Comparison of ENCODE assay signal across 32 cellular contexts in the genomic region with DNA sequence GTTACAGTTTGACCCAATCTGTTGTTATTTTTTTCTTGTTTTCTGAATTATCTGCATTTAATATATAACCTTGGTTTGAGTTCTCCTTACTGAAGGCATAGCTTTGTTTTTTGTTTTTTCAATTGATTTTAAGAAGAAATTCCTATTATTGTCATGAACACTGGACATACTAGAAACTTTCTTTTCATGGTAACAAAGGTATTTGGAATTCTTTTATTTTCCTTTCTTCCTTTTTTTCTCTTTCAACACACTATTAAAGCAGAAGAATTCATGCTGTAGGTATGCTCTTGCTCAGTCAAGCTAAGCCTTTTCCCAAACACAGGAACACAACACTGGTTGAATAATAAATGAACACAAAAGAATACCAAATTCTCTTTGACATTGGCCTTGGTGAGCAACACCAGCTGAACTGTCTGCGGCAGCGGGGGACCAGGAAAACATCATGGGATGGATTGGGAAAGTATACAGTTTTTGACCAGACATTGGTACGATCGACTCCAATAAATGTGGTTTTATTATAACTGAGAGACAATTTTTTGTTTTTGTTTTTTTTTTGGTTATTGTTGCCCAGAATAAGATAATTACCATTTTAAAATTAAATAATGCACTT.
"Had no signal": no experiment of that assay in that cellular context is flagged by ENCODE, and none has a peak within 500 bp of the region (broad histone marks: within the 10 kb centered on the region; RNA-seq: fewer than 3 reads in every experiment).

No MANE protein-coding gene starts in this region.

- H3K4me2 ChIP-seq: neural progenitor cell had no signal

- H3K27ac Mint-ChIP-seq: activated B cell treated with CpG ODN at 0.5 μM for 24 hours; activated CD8-positive, alpha-beta memory T cell treated with anti-CD3 and anti-CD28 coated beads, Interleukin-2, amount 10 ng/mL, durations not matched to agents 7 days and 5 days; activated CD8-positive, alpha-beta T cell treated with anti-CD3 and anti-CD28 coated beads, Interleukin-2, amount 10 ng/mL, durations not matched to agents 7 days and 5 days; activated naive CD8-positive, alpha-beta T cell; activated T-cell treated with anti-CD3 and anti-CD28 coated beads, Interleukin-2, amount 50 U/mL, for 72 hours; immature natural killer cell; natural killer cell; neural progenitor cell; stimulated activated effector memory CD8-positive, alpha-beta T cell treated with anti-CD3 and anti-CD28 coated beads, Interleukin-12 subunit alpha, Interleukin-12 subunit beta, amount 100 ng/mL, for 72 hours; stimulated activated naive CD8-positive, alpha-beta T cell treated with anti-CD3 and anti-CD28 coated beads, Interleukin-15, amount 100 ng/mL, for 72 hours; type B pancreatic cell had no signal

- ATAC-seq: activated CD8-positive, alpha-beta memory T cell treated with anti-CD3 and anti-CD28 coated beads, Interleukin-2, amount 10 ng/mL, durations not matched to agents 7 days and 5 days; activated CD8-positive, alpha-beta T cell treated with anti-CD3 and anti-CD28 coated beads, Interleukin-2, amount 10 ng/mL, durations not matched to agents 7 days and 5 days; activated T-cell treated with anti-CD3 and anti-CD28 coated beads, Interleukin-2, amount 50 U/mL, for 72 hours; body of pancreas; effector memory CD8-positive, alpha-beta T cell; gastroesophageal sphincter; left lobe of liver; lower lobe of right lung; natural killer cell; sciatic nerve; stimulated activated effector memory CD8-positive, alpha-beta T cell treated with anti-CD3 and anti-CD28 coated beads, Interleukin-12 subunit alpha, Interleukin-12 subunit beta, amount 100 ng/mL, for 72 hours; stimulated activated naive CD8-positive, alpha-beta T cell treated with anti-CD3 and anti-CD28 coated beads, Interleukin-15, amount 100 ng/mL, for 72 hours had no signal

- H3K4me3 ChIP-seq: body of pancreas, cardiac muscle cell, gastroesophageal sphincter, lower lobe of right lung, neural progenitor cell, skin epidermis, vagina had no signal

- H3K27me3 Mint-ChIP-seq: activated B cell treated with CpG ODN at 0.5 μM for 24 hours; activated CD8-positive, alpha-beta memory T cell treated with anti-CD3 and anti-CD28 coated beads, Interleukin-2, amount 10 ng/mL, durations not matched to agents 7 days and 5 days; activated naive CD8-positive, alpha-beta T cell; effector memory CD8-positive, alpha-beta T cell; stimulated activated naive CD8-positive, alpha-beta T cell treated with anti-CD3 and anti-CD28 coated beads, Interleukin-15, amount 100 ng/mL, for 72 hours; type B pancreatic cell had no signal

- H3K27ac ChIP-seq: body of pancreas, cardiac muscle cell, gastroesophageal sphincter, lower lobe of right lung, neural progenitor cell, skin epidermis, vagina had no signal

- DNase-seq: activated B cell treated with CpG ODN at 0.5 μM for 24 hours; activated CD8-positive, alpha-beta memory T cell treated with anti-CD3 and anti-CD28 coated beads, Interleukin-2, amount 10 ng/mL, durations not matched to agents 7 days and 5 days; activated CD8-positive, alpha-beta T cell treated with anti-CD3 and anti-CD28 coated beads, Interleukin-2, amount 10 ng/mL, durations not matched to agents 7 days and 5 days; activated effector memory CD4-positive, alpha-beta T cell treated with Interleukin-2 at 50 U/mL for 16 hours; activated naive CD4-positive, alpha-beta T cell treated with Interleukin-2 at 50 U/mL for 16 hours; activated T-cell treated with anti-CD3 and anti-CD28 coated beads, Interleukin-2, amount 50 U/mL, for 72 hours; anterior cingulate cortex; body of pancreas; cortex of kidney; effector memory CD8-positive, alpha-beta T cell; immature natural killer cell; kidney glomerular epithelial cell; lower lobe of right lung; mesendoderm; natural killer cell; occipital lobe; posterior cingulate gyrus; retina; stimulated activated CD4-positive, alpha-beta T cell treated with anti-CD3 and anti-CD28 coated beads, Interleukin-12 subunit alpha, Interleukin-12 subunit beta, amount 100 ng/mL, for 4 hours; stimulated activated CD4-positive, alpha-beta T cell treated with anti-CD3 and anti-CD28 coated beads, Interleukin-4, amount 100 ng/mL, for 1 hour; stimulated activated naive CD8-positive, alpha-beta T cell treated with anti-CD3 and anti-CD28 coated beads, Interleukin-15, amount 100 ng/mL, for 72 hours; T-helper 2 cell had no signal

- H2AFZ ChIP-seq: neural progenitor cell had no signal

- H3K4me3 Mint-ChIP-seq: activated B cell treated with CpG ODN at 0.5 μM for 24 hours; activated CD8-positive, alpha-beta memory T cell treated with anti-CD3 and anti-CD28 coated beads, Interleukin-2, amount 10 ng/mL, durations not matched to agents 7 days and 5 days; activated CD8-positive, alpha-beta T cell treated with anti-CD3 and anti-CD28 coated beads, Interleukin-2, amount 10 ng/mL, durations not matched to agents 7 days and 5 days; activated naive CD8-positive, alpha-beta T cell; activated T-cell treated with anti-CD3 and anti-CD28 coated beads, Interleukin-2, amount 50 U/mL, for 72 hours; effector memory CD8-positive, alpha-beta T cell; immature natural killer cell; natural killer cell; neural progenitor cell; stimulated activated effector memory CD8-positive, alpha-beta T cell treated with anti-CD3 and anti-CD28 coated beads, Interleukin-12 subunit alpha, Interleukin-12 subunit beta, amount 100 ng/mL, for 72 hours; stimulated activated naive CD8-positive, alpha-beta T cell treated with anti-CD3 and anti-CD28 coated beads, Interleukin-15, amount 100 ng/mL, for 72 hours; type B pancreatic cell had no signal

- H3K9me3 ChIP-seq: body of pancreas, gastroesophageal sphincter, lower lobe of right lung, vagina had no signal

- H3K9me3 Mint-ChIP-seq: activated B cell treated with CpG ODN at 0.5 μM for 24 hours; activated T-cell treated with anti-CD3 and anti-CD28 coated beads, Interleukin-2, amount 50 U/mL, for 72 hours; effector memory CD8-positive, alpha-beta T cell; natural killer cell; neural progenitor cell; stimulated activated effector memory CD8-positive, alpha-beta T cell treated with anti-CD3 and anti-CD28 coated beads, Interleukin-12 subunit alpha, Interleukin-12 subunit beta, amount 100 ng/mL, for 72 hours; stimulated activated naive CD8-positive, alpha-beta T cell treated with anti-CD3 and anti-CD28 coated beads, Interleukin-15, amount 100 ng/mL, for 72 hours; type B pancreatic cell had no signal

- H3K4me1 ChIP-seq: body of pancreas, gastroesophageal sphincter, lower lobe of right lung, neural progenitor cell, vagina had no signal

- H3K4me1 Mint-ChIP-seq: activated B cell treated with CpG ODN at 0.5 μM for 24 hours; activated CD8-positive, alpha-beta memory T cell treated with anti-CD3 and anti-CD28 coated beads, Interleukin-2, amount 10 ng/mL, durations not matched to agents 7 days and 5 days; immature natural killer cell; neural progenitor cell; stimulated activated effector memory CD8-positive, alpha-beta T cell treated with anti-CD3 and anti-CD28 coated beads, Interleukin-12 subunit alpha, Interleukin-12 subunit beta, amount 100 ng/mL, for 72 hours; stimulated activated naive CD8-positive, alpha-beta T cell treated with anti-CD3 and anti-CD28 coated beads, Interleukin-15, amount 100 ng/mL, for 72 hours had no signal

- H3K27me3 ChIP-seq: body of pancreas, cardiac muscle cell, gastroesophageal sphincter, neural progenitor cell, vagina had no signal

- H3K9ac ChIP-seq: neural progenitor cell had no signal
